In the genomic region with DNA sequence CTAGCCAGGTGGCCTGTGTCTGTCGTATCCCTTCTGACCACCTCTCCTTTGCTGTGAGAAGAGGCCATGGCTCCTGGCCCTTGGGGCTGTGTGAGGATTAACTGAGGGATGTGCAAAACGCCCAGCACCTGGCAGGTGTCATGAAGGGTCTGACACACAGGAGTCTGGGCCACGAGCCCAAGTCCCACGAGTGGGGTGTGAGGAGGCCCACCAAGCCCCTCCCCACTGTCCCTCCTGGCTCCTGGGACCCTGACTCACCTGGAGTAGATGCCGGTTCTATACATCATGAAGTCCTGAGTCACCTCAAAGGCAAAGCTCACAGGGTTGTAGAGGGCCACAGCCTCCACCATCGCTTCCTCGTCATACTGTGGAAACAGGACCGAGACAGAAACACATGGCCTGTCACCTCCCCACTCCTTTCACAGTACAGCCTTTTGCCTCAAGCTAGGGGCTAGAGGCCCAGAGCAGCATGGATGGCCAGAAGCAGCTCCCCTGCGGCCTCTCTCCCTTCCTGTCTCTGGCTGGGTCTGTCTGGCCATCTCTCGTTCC, we compare ENCODE assay signal across 12 cellular contexts. TPM values are rescaled to one million over a fixed set of nuclear protein-coding genes. Genes with fewer than 3 reads are reported as not detected.
DNase-seq lines count a peak whose midpoint lies in the region; ATAC-seq and TF ChIP-seq lines count a peak whose summit lies in the region.
"Had no signal": no experiment of that assay in that cellular context is flagged by ENCODE, and none has a peak within 500 bp of the region (broad histone marks: within the 10 kb centered on the region; RNA-seq: fewer than 3 reads in every experiment).

No MANE protein-coding gene starts in this region.

- peaks cover 95% of the 10 kb centered on the region for H3K36me3 Mint-ChIP-seq in activated T-helper 17 cell treated with anti-CD3 and anti-CD28 coated beads, Interleukin-2, amount 50 U/mL, for 72 hours (ENCODE audit: low read depth)
- peaks cover 11% of the 10 kb centered on the region for H3K36me3 Mint-ChIP-seq in neural crest cell (ENCODE audit: low read depth)

- no peak for ATAC-seq in activated T-helper 17 cell treated with anti-CD3 and anti-CD28 coated beads, Interleukin-2, amount 50 U/mL, for 72 hours (replicated peaks)
- ATAC-seq in GM19467 (IDR thresholded peaks at IDR 0.05; ENCODE audit: unreplicated experiment), result no peak
- ATAC-seq in GM21526 (IDR thresholded peaks at IDR 0.05; ENCODE audit: low FRiP score, unreplicated experiment), result no peak
- ATAC-seq: PC-3 had no signal

- no peak for TF ChIP-seq CTCF in neural crest cell (conservative IDR thresholded peaks at IDR 0.05)

- no peaks in the 10 kb centered on the region for H3K9me3 Mint-ChIP-seq in activated T-helper 17 cell treated with anti-CD3 and anti-CD28 coated beads, Interleukin-2, amount 50 U/mL, for 72 hours
- H3K9me3 Mint-ChIP-seq in neural crest cell, result no peaks in the 10 kb centered on the region

- H3K27me3 Mint-ChIP-seq in activated T-helper 17 cell treated with anti-CD3 and anti-CD28 coated beads, Interleukin-2, amount 50 U/mL, for 72 hours, result no peaks in the 10 kb centered on the region
- no peaks in the 10 kb centered on the region for H3K27me3 Mint-ChIP-seq in neural crest cell (ENCODE audit: low read depth)

- H3K27ac Mint-ChIP-seq in activated T-helper 17 cell treated with anti-CD3 and anti-CD28 coated beads, Interleukin-2, amount 50 U/mL, for 72 hours, result peak overlapping the region; percentile 20
- peak overlapping the region; percentile 35 for H3K27ac Mint-ChIP-seq in neural crest cell (ENCODE audit: unreplicated experiment)

- peak; percentile 16 for DNase-seq in activated T-cell treated with anti-CD3 and anti-CD28 coated beads, Interleukin-2, amount 50 U/mL, for 1 hour
- DNase-seq in activated T-cell treated with anti-CD3 and anti-CD28 coated beads for 4 hours (no peak), neural crest cell (ENCODE audit: low read depth, low spot score) (no peak)
- no peak for DNase-seq in effector CD8-positive, alpha-beta T cell (lab: John Stamatoyannopoulos, UW)
- DNase-seq in activated naive CD4-positive, alpha-beta T cell treated with Interleukin-2 at 50 U/mL for 16 hours, result no peak
- DNase-seq: COR-L47, NCI-H1694, NCI-H69, PC-3 had no signal

- no peak overlapping the region for H3K4me3 Mint-ChIP-seq in activated T-helper 17 cell treated with anti-CD3 and anti-CD28 coated beads, Interleukin-2, amount 50 U/mL, for 72 hours
- no peak overlapping the region for H3K4me3 Mint-ChIP-seq in neural crest cell

- H3K4me1 Mint-ChIP-seq in activated T-helper 17 cell treated with anti-CD3 and anti-CD28 coated beads, Interleukin-2, amount 50 U/mL, for 72 hours, result no peaks in the 10 kb centered on the region
- no peaks in the 10 kb centered on the region for H3K4me1 Mint-ChIP-seq in neural crest cell

RNA-seq across cellular contexts. Expression of a gene that starts 19.7 kb away (rescaled TPM):
- total RNA-seq in activated T-helper 17 cell treated with anti-CD3 and anti-CD28 coated beads, Interleukin-2, amount 50 U/mL, for 72 hours, result 100 to 1,000 TPM; 306 to 503 TPM
- total RNA-seq in neural crest cell, result 6.5 and 7.3 TPM in 2 replicates

RNA-seq across cellular contexts. Expression of a gene that starts 52.5 kb away (rescaled TPM):
- 100 to 1,000 TPM; 242 to 244 TPM for total RNA-seq in activated T-helper 17 cell treated with anti-CD3 and anti-CD28 coated beads, Interleukin-2, amount 50 U/mL, for 72 hours
- 472 and 478 TPM in 2 replicates for total RNA-seq in neural crest cell

Comparison
In these comparisons a context has a peak if more than half of its experiments do, and no peak if none do; other contexts are left out.
1. RNA of a gene that starts 19.7 kb away (total RNA-seq): 306 to 503 TPM in activated T-helper 17 cell treated with anti-CD3 and anti-CD28 coated beads, Interleukin-2, amount 50 U/mL, for 72 hours; 6.5 to 7.3 TPM in neural crest cell; every median in the first group is over 10 times any median in the second.